In the genomic region with DNA sequence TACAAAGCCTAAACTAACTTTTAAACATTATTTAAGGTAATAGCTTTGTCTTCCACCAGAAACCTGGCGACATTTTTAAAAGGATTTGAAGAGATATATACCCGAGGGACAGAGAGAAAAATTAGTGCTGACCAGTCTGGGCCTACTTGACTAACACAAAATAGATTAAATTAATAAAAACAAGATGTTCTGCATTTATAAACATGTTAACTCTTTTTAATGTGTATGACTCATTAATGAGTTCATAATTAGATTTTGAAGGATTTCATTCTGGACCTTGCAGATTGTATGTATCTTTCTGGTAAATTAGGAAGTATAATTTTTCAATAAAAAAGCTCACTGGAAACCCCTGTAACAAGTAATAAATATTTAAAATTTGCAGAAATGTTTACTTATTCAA, we compare ENCODE assay signal across 28 cellular contexts.
"Had no signal": no experiment of that assay in that cellular context is flagged by ENCODE, and none has a peak within 500 bp of the region (broad histone marks: within the 10 kb centered on the region; RNA-seq: fewer than 3 reads in every experiment).

No MANE protein-coding gene starts in this region.

- H3K4me1 ChIP-seq: neural progenitor cell, parathyroid adenoma, psoas muscle, spleen, suprapubic skin, testis, tibial artery, transverse colon, upper lobe of right lung, uterus had no signal

- H2AFZ ChIP-seq: neural progenitor cell, parathyroid adenoma had no signal

- H3K4me3 ChIP-seq: neural progenitor cell, ovary, psoas muscle, skin epidermis, smooth muscle cell, spleen, suprapubic skin, testis, tibial artery, transverse colon, upper lobe of right lung, uterus had no signal

- DNase-seq: natural killer cell; occipital lobe; ovary; posterior cingulate gyrus; psoas muscle; right cardiac atrium; spleen; stimulated activated CD4-positive, alpha-beta T cell treated with anti-CD3 and anti-CD28 coated beads, Interleukin-12 subunit alpha, Interleukin-12 subunit beta, amount 100 ng/mL, for 4 hours; stimulated activated CD4-positive, alpha-beta T cell treated with anti-CD3 and anti-CD28 coated beads, Interleukin-1b, Interleukin-23, amount 100 ng/mL, for 48 hours; stimulated activated CD4-positive, alpha-beta T cell treated with anti-CD3 and anti-CD28 coated beads, Interleukin-4, amount 100 ng/mL, for 1 hour; stimulated activated CD4-positive, alpha-beta T cell treated with anti-CD3 and anti-CD28 coated beads, Interleukin-4, amount 100 ng/mL, for 4 hours; stimulated activated CD8-positive, alpha-beta memory T cell treated with anti-CD3 and anti-CD28 coated beads, Interleukin-4, amount 100 ng/mL, for 48 hours; stimulated activated naive CD4-positive, alpha-beta T cell; stimulated activated naive CD8-positive, alpha-beta T cell treated with anti-CD3 and anti-CD28 coated beads, Interleukin-15, amount 100 ng/mL, for 72 hours; stimulated activated naive CD8-positive, alpha-beta T cell treated with anti-CD3 and anti-CD28 coated beads, Interleukin-15, Interleukin-2, amounts not matched to agents 100 U/mL and 50 U/mL, for 24 hours; substantia nigra; testis; tibial artery; transverse colon; upper lobe of right lung; uterus had no signal

- H3K79me2 ChIP-seq: parathyroid adenoma had no signal

- H3K27ac ChIP-seq: neural progenitor cell, ovary, parathyroid adenoma, psoas muscle, skin epidermis, spleen, suprapubic skin, testis, tibial artery, transverse colon, upper lobe of right lung, uterus had no signal

- H3K27me3 ChIP-seq: neural progenitor cell, ovary, spleen, suprapubic skin, testis, tibial artery, transverse colon, upper lobe of right lung, uterus had no signal

- H3K36me3 ChIP-seq: neural progenitor cell, ovary, spleen, suprapubic skin, tibial artery, transverse colon, upper lobe of right lung, uterus had no signal

- ATAC-seq: natural killer cell; psoas muscle; right cardiac atrium; sciatic nerve; stimulated activated memory B cell treated with anti-CD40 and anti-IgM and Interleukin-4, amounts not matched to agents 10 μg/mL and 1 μg/mL and 100 μg/mL, for 72 hours; stimulated activated naive CD8-positive, alpha-beta T cell treated with anti-CD3 and anti-CD28 coated beads, Interleukin-15, amount 100 ng/mL, for 72 hours; stimulated activated naive CD8-positive, alpha-beta T cell treated with anti-CD3 and anti-CD28 coated beads, Interleukin-15, Interleukin-2, amounts not matched to agents 100 U/mL and 50 U/mL, for 24 hours; upper lobe of right lung had no signal

- H3K9me3 ChIP-seq: ovary, psoas muscle, suprapubic skin, testis, tibial artery, transverse colon, upper lobe of right lung, uterus had no signal
